ENCODE assay signal across 7 cellular contexts in the genomic region with DNA sequence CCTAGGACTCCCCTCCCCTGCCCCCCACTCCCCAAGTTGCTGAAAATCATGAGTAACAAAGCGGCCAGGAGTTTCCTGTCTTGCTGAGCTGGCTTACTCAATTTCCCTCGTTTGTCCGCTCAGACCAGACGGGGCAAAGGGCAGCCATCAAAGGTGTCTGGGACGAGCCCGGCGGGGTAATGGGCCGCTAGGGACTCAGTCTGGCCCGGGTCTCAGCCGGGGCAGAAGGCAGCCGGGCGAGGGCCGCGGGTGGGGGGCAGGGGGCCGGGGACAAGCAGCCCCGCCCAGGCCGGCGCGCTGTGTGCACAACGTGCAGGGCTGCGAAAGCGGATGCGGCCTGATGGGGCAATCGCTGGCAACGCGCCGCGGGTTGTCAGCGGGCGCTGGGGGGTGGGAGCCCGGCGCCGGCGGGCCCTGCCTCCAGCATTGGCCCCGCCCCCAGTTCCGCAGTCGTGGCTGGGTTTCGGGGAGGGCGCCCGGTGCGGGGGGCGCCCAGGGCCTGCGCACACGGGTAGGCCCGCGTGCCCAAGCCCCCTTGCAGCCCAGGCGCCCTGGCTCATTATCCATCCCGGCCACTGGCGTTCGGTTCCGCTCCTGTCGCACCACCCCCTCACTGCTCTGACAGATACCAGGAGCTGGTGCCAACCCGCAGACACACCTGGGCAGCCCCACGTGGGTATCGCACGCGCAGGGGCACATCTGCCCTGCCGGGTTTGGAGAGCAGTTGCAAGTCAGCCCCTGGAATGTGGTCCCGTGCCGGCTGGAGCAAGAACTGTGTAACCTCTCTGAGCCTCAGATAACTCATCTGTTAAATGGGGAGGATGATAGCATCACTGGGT. TPM values are rescaled to one million over a fixed set of nuclear protein-coding genes. Genes with fewer than 3 reads are reported as not detected.
DNase-seq lines count a peak whose midpoint lies in the region; ATAC-seq, FAIRE-seq and TF ChIP-seq lines count a peak whose summit lies in the region.

No MANE protein-coding gene starts in this region.

- dilution Hi-C loops in keratinocyte (cut with MboI; ENCODE audit: extremely low pct_ligation_motif_present, low sequenced_read_pairs): no loop called here

- peak overlapping the region; percentile 91 for H3K9ac ChIP-seq in keratinocyte (ENCODE audit: control insufficient read depth, extremely low read depth, insufficient read depth, low read length)

- H3K36me3 ChIP-seq in bronchial epithelial cell (ENCODE audit: control insufficient read depth, insufficient read depth, low read length) (no peaks in the 10 kb centered on the region), keratinocyte (ENCODE audit: control insufficient read depth in 2 of 2, extremely low read depth in 1 of 2, insufficient read depth in 2 of 2, low read length in 2 of 2) (no peaks in the 10 kb centered on the region)

- H3K4me3 ChIP-seq in WI38 (ENCODE audit: low read depth, low read length) (peak overlapping the region; percentile 40), bronchial epithelial cell (ENCODE audit: low read depth, low read length) (peak overlapping the region; percentile 21), keratinocyte (ENCODE audit: control insufficient read depth in 2 of 3, extremely low read depth in 1 of 3, insufficient read depth in 2 of 3, low read depth in 1 of 3, low read length in 3 of 3) (peak overlapping the region; percentile 17 to 37 (median 36))

- no peaks in the 10 kb centered on the region for H3K9me3 ChIP-seq in keratinocyte (ENCODE audit: control insufficient read depth, low read depth, low read length)

- peak overlapping the region; percentile 94 for H3K27ac ChIP-seq in keratinocyte (ENCODE audit: control insufficient read depth, insufficient read depth, low read length)

- H3K79me2 ChIP-seq in keratinocyte (ENCODE audit: control insufficient read depth, insufficient read depth, low read length): no peaks in the 10 kb centered on the region

- no peaks in the 10 kb centered on the region for H3K27me3 ChIP-seq in bronchial epithelial cell (ENCODE audit: control insufficient read depth, insufficient read depth, low read length)
- no peaks in the 10 kb centered on the region for H3K27me3 ChIP-seq in keratinocyte (ENCODE audit: control insufficient read depth, extremely low read depth, insufficient read depth, low read length)

- FAIRE-seq in bronchial epithelial cell (lab: Jason Lieb, UNC): no peak
- FAIRE-seq in keratinocyte (lab: Jason Lieb, UNC): peak; percentile 26

- DNase-seq in NCI-H2029 treated with DMSO at 0.1 percent for 48 hours (lab: John Stamatoyannopoulos, UW): peak; percentile 45
- peak; percentile 94 for DNase-seq in bronchial epithelial cell (ENCODE audit: low read depth)
- peak; percentile 100 for DNase-seq in keratinocyte (ENCODE audit: low read depth, low spot score)
- DNase-seq in stimulated activated CD4-positive, alpha-beta T cell treated with anti-CD3 and anti-CD28 coated beads, Interleukin-15, amount 100 ng/mL, for 1 hour (ENCODE audit: low read depth in 1 of 2, low spot score in 1 of 2): peak; percentile 74 to 83

- H3K4me2 ChIP-seq in keratinocyte (ENCODE audit: control insufficient read depth, extremely low read depth, insufficient read depth, low read depth, low read length): peak overlapping the region; percentile 29

- no peak overlapping the region for H2AFZ ChIP-seq in keratinocyte (ENCODE audit: control insufficient read depth, low read length)

- no peaks in the 10 kb centered on the region for H3K9me1 ChIP-seq in keratinocyte (ENCODE audit: control insufficient read depth, extremely low read depth, insufficient read depth, low read length)

- H4K20me1 ChIP-seq in keratinocyte (ENCODE audit: control insufficient read depth, extremely low read depth, insufficient read depth, low read length): no peaks in the 10 kb centered on the region

- TF ChIP-seq POLR2A in GM18505 (IDR thresholded peaks at IDR 0.05; ENCODE audit: borderline replicate concordance, extremely low read depth, insufficient read depth, insufficient read length): peak; percentile 60

- no peak for TF ChIP-seq CTCF in WI38 (IDR thresholded peaks at IDR 0.05; ENCODE audit: low read depth, low read length)
- TF ChIP-seq CTCF in bronchial epithelial cell (IDR thresholded peaks at IDR 0.05; ENCODE audit: insufficient read depth, low read length, severe bottlenecking): no peak
- no peak for TF ChIP-seq CTCF in keratinocyte (optimal IDR thresholded peaks at IDR 0.05 in 1 of 3, IDR thresholded peaks at IDR 0.05 in 1 of 3, conservative IDR thresholded peaks at IDR 0.05 in 1 of 3; ENCODE audit: extremely low read depth in 1 of 3, insufficient read depth in 2 of 3, low read length in 3 of 3)

- H3K4me1 ChIP-seq in keratinocyte (ENCODE audit: control insufficient read depth, extremely low read depth, insufficient read depth, low read length): peaks cover 67% of the 10 kb centered on the region

- ATAC-seq in GM18505 (IDR thresholded peaks at IDR 0.05; ENCODE audit: unreplicated experiment): peak; percentile 57
- ATAC-seq in HG02798 (IDR thresholded peaks at IDR 0.05; ENCODE audit: poor library complexity, unreplicated experiment): peak; percentile 77

RNA-seq across cellular contexts. Expression of a gene that starts 35.1 kb away (rescaled TPM):
- 21.6 and 26.6 TPM in 2 replicates for total RNA-seq in bronchial epithelial cell
- polyA plus RNA-seq in keratinocyte: 11.5 to 19.3 TPM (median 12.0 TPM) in 3 replicates
- 14.8 TPM for polyA plus RNA-seq in keratinocyte (2011; ENCODE audit: low read depth)
- 11.5 and 14.9 TPM in 2 replicates for polyA plus RNA-seq in keratinocyte (2011; cell fraction: cytosol; rRNA removed)
- polyA plus RNA-seq in keratinocyte (2011; cell fraction: nucleus; rRNA removed): 32.1 and 39.9 TPM in 2 replicates
- polyA plus RNA-seq in keratinocyte (2012; ENCODE audit: low replicate concordance): 16.2 and 23.3 TPM in 2 replicates
- 11.2 to 31.7 TPM (median 11.8 TPM) in 3 replicates for polyA minus RNA-seq in keratinocyte
- polyA minus RNA-seq in keratinocyte (2011; cell fraction: cytosol; rRNA and poly(A)+ RNA removed): 12.5 TPM
- 19.3 and 20.3 TPM in 2 replicates for polyA minus RNA-seq in keratinocyte (2011; cell fraction: nucleus; rRNA and poly(A)+ RNA removed)

RNA-seq across cellular contexts. Expression of a gene that starts 45.9 kb away (rescaled TPM):
- total RNA-seq in bronchial epithelial cell: 2,437 and 2,447 TPM in 2 replicates
- 153 to 289 TPM (median 248 TPM) in 3 replicates for polyA plus RNA-seq in keratinocyte
- 227 TPM for polyA plus RNA-seq in keratinocyte (2011; ENCODE audit: low read depth)
- polyA plus RNA-seq in keratinocyte (2011; cell fraction: cytosol; rRNA removed): 88.3 and 149 TPM in 2 replicates
- polyA plus RNA-seq in keratinocyte (2011; cell fraction: nucleus; rRNA removed): 237 and 241 TPM in 2 replicates
- 409 and 466 TPM in 2 replicates for polyA plus RNA-seq in keratinocyte (2012; ENCODE audit: low replicate concordance)
- polyA minus RNA-seq in keratinocyte: 214 to 285 TPM (median 225 TPM) in 3 replicates
- 466 TPM for polyA minus RNA-seq in keratinocyte (2011; cell fraction: cytosol; rRNA and poly(A)+ RNA removed)
- 259 and 281 TPM in 2 replicates for polyA minus RNA-seq in keratinocyte (2011; cell fraction: nucleus; rRNA and poly(A)+ RNA removed)

Comparison
In these comparisons a context has a peak if more than half of its experiments do, and no peak if none do; other contexts are left out.
1. Peak in every context shown above with its lines: DNase-seq, ATAC-seq, H3K4me3 ChIP-seq and H3K27ac ChIP-seq.
2. DNase-seq: peak in every context shown above with its lines; median percentile 100 in keratinocyte; 94 in bronchial epithelial cell; 78 in stimulated activated CD4-positive, alpha-beta T cell treated with anti-CD3 and anti-CD28 coated beads, Interleukin-15, amount 100 ng/mL, for 1 hour; 45 in NCI-H2029 treated with DMSO at 0.1 percent for 48 hours.